In genomic region chr16:81994485-81994884, GRCh38 we compare ENCODE assay signal across 12 cellular contexts. TPM values are rescaled to one million over a fixed set of nuclear protein-coding genes. Genes with fewer than 3 reads are reported as not detected.
DNase-seq lines count a peak whose midpoint lies in the region; ATAC-seq, FAIRE-seq and TF ChIP-seq lines count a peak whose summit lies in the region.
"Had no signal": no experiment of that assay in that cellular context is flagged by ENCODE, and none has a peak within 500 bp of the region (broad histone marks: within the 10 kb centered on the region; RNA-seq: fewer than 3 reads in every experiment).

No MANE protein-coding gene starts in this region.

- in situ Hi-C loops in SK-MEL-5 (cut with HindIII; ENCODE audit: low pct_unique_long_range_greater_than_20kb, low sequenced_read_pairs), result no loop called here

- H3K9me1 ChIP-seq in keratinocyte (ENCODE audit: control insufficient read depth, extremely low read depth, insufficient read depth, low read length), result peaks cover 3% of the 10 kb centered on the region

- H3K36me3 ChIP-seq in DOHH2 (ENCODE audit: control insufficient read depth, low read length) (peaks cover 5% of the 10 kb centered on the region; the same call in 1 of the 2 replicates), H7 (replicated peaks; ENCODE audit: control insufficient read depth, insufficient read depth, low read length) (no peaks in the 10 kb centered on the region), keratinocyte (ENCODE audit: control insufficient read depth in 2 of 2, extremely low read depth in 1 of 2, insufficient read depth in 2 of 2, low read length in 2 of 2) (peaks cover 0 to 5% of the 10 kb centered on the region in 2 experiments)

- no peaks in the 10 kb centered on the region for H3F3A ChIP-seq in DOHH2 (ENCODE audit: control insufficient read depth, insufficient read depth)

- H3K4me2 ChIP-seq in DOHH2 (ENCODE audit: low read length) (no peak overlapping the region), keratinocyte (ENCODE audit: control insufficient read depth, extremely low read depth, insufficient read depth, low read depth, low read length) (no peak overlapping the region)

- FAIRE-seq in keratinocyte (lab: Jason Lieb, UNC), result no peak
- FAIRE-seq: colon had no signal

- H3K27ac ChIP-seq in DOHH2 (ENCODE audit: low read depth, low read length) (no peak overlapping the region), keratinocyte (ENCODE audit: control insufficient read depth, insufficient read depth, low read length) (no peak overlapping the region)

- no peaks in the 10 kb centered on the region for H3K4me1 ChIP-seq in DOHH2 (ENCODE audit: control insufficient read depth, low read length)
- peaks cover 16% of the 10 kb centered on the region for H3K4me1 ChIP-seq in keratinocyte (ENCODE audit: control insufficient read depth, extremely low read depth, insufficient read depth, low read length)

- ATAC-seq in HG02623 (IDR thresholded peaks at IDR 0.05; ENCODE audit: unreplicated experiment) (no peak), GM21423 (IDR thresholded peaks at IDR 0.05; ENCODE audit: unreplicated experiment) (no peak), HG03108 (IDR thresholded peaks at IDR 0.05; ENCODE audit: unreplicated experiment) (no peak)

- TF ChIP-seq CTCF in DOHH2 (IDR thresholded peaks at IDR 0.05; ENCODE audit: low read depth, low read length, poor library complexity, severe bottlenecking) (peak; percentile 50), keratinocyte (optimal IDR thresholded peaks at IDR 0.05 in 1 of 3, IDR thresholded peaks at IDR 0.05 in 1 of 3, conservative IDR thresholded peaks at IDR 0.05 in 1 of 3; ENCODE audit: extremely low read depth in 1 of 3, insufficient read depth in 2 of 3, low read length in 3 of 3) (peak; percentile 52 to 59 (median 57))

- no peaks in the 10 kb centered on the region for H3K9me3 ChIP-seq in DOHH2 (ENCODE audit: control insufficient read depth, insufficient read depth, low read length)
- H3K9me3 ChIP-seq in keratinocyte (ENCODE audit: control insufficient read depth, low read depth, low read length), result no peaks in the 10 kb centered on the region

- no peak overlapping the region for H3K9ac ChIP-seq in keratinocyte (ENCODE audit: control insufficient read depth, extremely low read depth, insufficient read depth, low read length)

- no peak overlapping the region for H2AFZ ChIP-seq in keratinocyte (ENCODE audit: control insufficient read depth, low read length)

- dilution Hi-C loops in keratinocyte (cut with MboI; ENCODE audit: extremely low pct_ligation_motif_present, low sequenced_read_pairs), result no loop called here

- H3K9me2 ChIP-seq in DOHH2 (replicated peaks; ENCODE audit: control insufficient read depth, low read length), result no peaks in the 10 kb centered on the region

- H3K79me2 ChIP-seq in DOHH2 (ENCODE audit: control insufficient read depth, low read length) (no peaks in the 10 kb centered on the region), keratinocyte (ENCODE audit: control insufficient read depth, insufficient read depth, low read length) (no peaks in the 10 kb centered on the region)

- peak; percentile 39 for DNase-seq in H7
- DNase-seq in SK-MEL-5 (ENCODE audit: low read depth, low spot score), result peak; percentile 46
- no peak for DNase-seq in keratinocyte (ENCODE audit: low read depth, low spot score)
- DNase-seq: activated naive CD4-positive, alpha-beta T cell treated with anti-CD3 and anti-CD28 coated beads, Interleukin-2, amount 50 U/mL, for 16 hours; foreskin fibroblast; NCI-H774 had no signal

- 0 out of 2 replicates have a peak, but pooled peaks cover 4% of the 10 kb centered on the region for H3K27me3 ChIP-seq in DOHH2 (ENCODE audit: control insufficient read depth, low read length)
- no peaks in the 10 kb centered on the region for H3K27me3 ChIP-seq in H7 (ENCODE audit: control insufficient read depth, insufficient read depth, low read length)
- H3K27me3 ChIP-seq in keratinocyte (ENCODE audit: control insufficient read depth, extremely low read depth, insufficient read depth, low read length), result no peaks in the 10 kb centered on the region

- H4K20me1 ChIP-seq in DOHH2 (ENCODE audit: control insufficient read depth, insufficient read depth, low read depth, low read length) (no peaks in the 10 kb centered on the region), keratinocyte (ENCODE audit: control insufficient read depth, extremely low read depth, insufficient read depth, low read length) (peaks cover 3% of the 10 kb centered on the region)

- H3K4me3 ChIP-seq in DOHH2 (ENCODE audit: low read length) (no peak overlapping the region), H7 (ENCODE audit: insufficient read depth, low read depth, low read length) (no peak overlapping the region), keratinocyte (ENCODE audit: control insufficient read depth in 2 of 3, extremely low read depth in 1 of 3, insufficient read depth in 2 of 3, low read depth in 1 of 3, low read length in 3 of 3) (no peak overlapping the region)

RNA-seq across cellular contexts. Expression of gene SDR42E1, which starts 16.8 kb away (rescaled TPM):
- 0.10 TPM in 1 of 2 replicates, not detected in the other for total RNA-seq in H7 (2014; rRNA removed; shearing (Covaris generic))
- not detected in 2 replicates for total RNA-seq in SK-MEL-5 (2014; rRNA removed; shearing (Covaris generic))
- polyA plus RNA-seq in SK-MEL-5 (2015; cell fraction: cytosol; rRNA removed), result 0.01 TPM in 1 of 2 replicates, not detected in the other
- polyA plus RNA-seq in SK-MEL-5 (2015; cell fraction: nucleus; rRNA removed), result not detected in 2 replicates
- 18.8 to 28.4 TPM (median 20.3 TPM) in 3 replicates for polyA plus RNA-seq in keratinocyte
- polyA plus RNA-seq in keratinocyte (2011; ENCODE audit: low read depth), result 5.8 TPM
- 13.5 and 20.5 TPM in 2 replicates for polyA plus RNA-seq in keratinocyte (2011; cell fraction: cytosol; rRNA removed)
- 18.1 and 18.6 TPM in 2 replicates for polyA plus RNA-seq in keratinocyte (2011; cell fraction: nucleus; rRNA removed)
- 12.6 and 14.6 TPM in 2 replicates for polyA plus RNA-seq in keratinocyte (2012; ENCODE audit: low replicate concordance)
- 21.1 to 38.5 TPM (median 32.0 TPM) in 3 replicates for polyA minus RNA-seq in keratinocyte
- polyA minus RNA-seq in keratinocyte (2011; cell fraction: cytosol; rRNA and poly(A)+ RNA removed), result 14.8 TPM
- 15.3 and 30.1 TPM in 2 replicates for polyA minus RNA-seq in keratinocyte (2011; cell fraction: nucleus; rRNA and poly(A)+ RNA removed)

RNA-seq across cellular contexts. Expression of gene HSD17B2, which starts 40.6 kb away (rescaled TPM):
- 0.04 TPM in 1 of 2 replicates, not detected in the other for total RNA-seq in H7 (2014; rRNA removed; shearing (Covaris generic))
- total RNA-seq in SK-MEL-5 (2014; rRNA removed; shearing (Covaris generic)), result not detected in 2 replicates
- polyA plus RNA-seq in SK-MEL-5 (2015; cell fraction: cytosol; rRNA removed), result 0.17 TPM in 1 of 2 replicates, not detected in the other
- polyA plus RNA-seq in SK-MEL-5 (2015; cell fraction: nucleus; rRNA removed), result not detected in 2 replicates
- polyA plus RNA-seq in keratinocyte, result 2.9 to 6.9 TPM (median 3.1 TPM) in 3 replicates
- polyA plus RNA-seq in keratinocyte (2011; ENCODE audit: low read depth), result 6.3 TPM
- polyA plus RNA-seq in keratinocyte (2011; cell fraction: cytosol; rRNA removed), result 3.0 and 3.6 TPM in 2 replicates
- polyA plus RNA-seq in keratinocyte (2011; cell fraction: nucleus; rRNA removed), result 5.1 and 5.3 TPM in 2 replicates
- polyA plus RNA-seq in keratinocyte (2012; ENCODE audit: low replicate concordance), result 2.1 and 7.2 TPM in 2 replicates
- 3.5 to 6.3 TPM (median 4.9 TPM) in 3 replicates for polyA minus RNA-seq in keratinocyte
- polyA minus RNA-seq in keratinocyte (2011; cell fraction: cytosol; rRNA and poly(A)+ RNA removed), result not detected
- polyA minus RNA-seq in keratinocyte (2011; cell fraction: nucleus; rRNA and poly(A)+ RNA removed), result 2.1 and 6.1 TPM in 2 replicates
- total RNA-seq: T-helper 1 cell treated with Interleukin-12 subunit alpha and Interleukin-12 subunit beta and Interleukin-4 antibody, amounts not matched to agents 30 ng/mL and 1 ng/mL, for 36 hours had no signal
